In the genomic region with DNA sequence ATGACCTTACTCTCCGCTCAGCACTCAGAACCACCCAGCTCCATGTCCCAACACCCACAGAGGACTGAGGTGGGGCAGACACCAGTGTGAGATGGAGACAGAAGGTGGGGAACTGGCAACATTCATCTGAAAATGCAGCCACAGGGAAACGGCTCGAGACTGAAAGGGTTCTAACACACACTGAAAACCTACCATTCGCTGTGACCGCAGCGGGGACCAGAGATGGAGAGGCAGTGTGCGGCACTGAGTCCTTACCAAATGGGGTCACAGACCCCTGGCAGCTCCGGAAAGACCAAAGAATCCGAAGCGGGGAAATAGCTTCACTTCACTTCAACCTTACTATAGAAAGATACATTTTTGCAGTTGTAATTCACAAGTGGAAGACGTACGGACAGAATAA, we compare ENCODE assay signal across 17 cellular contexts. TPM values are rescaled to one million over a fixed set of nuclear protein-coding genes. Genes with fewer than 3 reads are reported as not detected.
DNase-seq lines count a peak whose midpoint lies in the region; ATAC-seq and TF ChIP-seq lines count a peak whose summit lies in the region.
"Had no signal": no experiment of that assay in that cellular context is flagged by ENCODE, and none has a peak within 500 bp of the region (broad histone marks: within the 10 kb centered on the region; RNA-seq: fewer than 3 reads in every experiment).

No MANE protein-coding gene starts in this region.

- peaks cover 30 to 96% (median 69%) of the 10 kb centered on the region in 9 donors for H3K4me1 ChIP-seq in heart right ventricle
- H3K4me1 ChIP-seq in gastroesophageal sphincter, result peaks cover 3 to 97% (median 60%) of the 10 kb centered on the region in 3 donors
- H3K4me1 ChIP-seq in prostate gland (replicated peaks), result no peaks in the 10 kb centered on the region
- H3K4me1 ChIP-seq in vagina, result peaks cover 55% of the 10 kb centered on the region

- DNase-seq in heart right ventricle (no peak), Right ventricle myocardium inferior (ENCODE audit: missing footprints) (no peak), prostate gland (ENCODE audit: low spot score) (no peak), vagina (ENCODE audit: extremely low spot score in 2 of 2) (no peak), NCI-H446 (lab: John Stamatoyannopoulos, UW) (no peak)
- DNase-seq in stimulated activated naive CD4-positive, alpha-beta T cell (lab: John Stamatoyannopoulos, UW), result no peak
- DNase-seq: activated CD4-positive, alpha-beta T cell treated with anti-CD3 and anti-CD28 coated beads, Interleukin-2, amount 50 U/mL, for 4 hours; CD8-positive, alpha-beta T cell; cortex of kidney; NCI-H1092 treated with DMSO at 0.1 percent for 48 hours; NCI-H2171 treated with DMSO at 0.1 percent for 48 hours; stimulated activated naive CD4-positive, alpha-beta T cell treated with Interleukin-2 at 50 U/mL for 16 hours had no signal

- H3K27me3 ChIP-seq in heart right ventricle (no peaks in the 10 kb centered on the region), gastroesophageal sphincter (no peaks in the 10 kb centered on the region), prostate gland (replicated peaks; ENCODE audit: insufficient read depth) (no peaks in the 10 kb centered on the region), vagina (no peaks in the 10 kb centered on the region)
- H3K27me3 ChIP-seq: neutrophil, SJSA1 had no signal

- H3K27ac ChIP-seq in heart right ventricle, result peak overlapping the region; percentile 63 to 95 (median 88)
- peak overlapping the region; percentile 92 to 99 (median 97) for H3K27ac ChIP-seq in gastroesophageal sphincter
- H3K27ac ChIP-seq in prostate gland, result peak overlapping the region; percentile 68 to 81
- peak overlapping the region; percentile 87 for H3K27ac ChIP-seq in vagina
- H3K27ac ChIP-seq: neutrophil had no signal

- H3K36me3 ChIP-seq in heart right ventricle (peaks cover 0 to 19% (median 0%) of the 10 kb centered on the region in 9 donors), gastroesophageal sphincter (peaks cover 0 to 3% of the 10 kb centered on the region in 2 donors), prostate gland (no peaks in the 10 kb centered on the region), vagina (no peaks in the 10 kb centered on the region)
- H3K36me3 ChIP-seq: neutrophil had no signal

- TF ChIP-seq EP300 in gastroesophageal sphincter (IDR thresholded peaks at IDR 0.05), result no peak

- intact Hi-C loops in heart right ventricle (cut with DNase I) (loop anchor here in 1 of 10 donors (5.0 kb wide), 1 partner anchor 51 kb away; no protein-coding TSS in a partner anchor), Right ventricle myocardium inferior (cut with DNase I) (no loop called here), prostate gland (cut with DNase I) (loop anchor here (5.0 kb wide), 1 partner anchor 166 kb away; the partner anchor contains the start of gene MARK3), vagina (cut with DNase I) (no loop called here)

- TF ChIP-seq CTCF in heart right ventricle (IDR thresholded peaks at IDR 0.05) (no peak), gastroesophageal sphincter (IDR thresholded peaks at IDR 0.05) (no peak), prostate gland (IDR thresholded peaks at IDR 0.05) (no peak), vagina (IDR thresholded peaks at IDR 0.05) (no peak)

- TF ChIP-seq POLR2A in gastroesophageal sphincter (IDR thresholded peaks at IDR 0.05) (no peak), prostate gland (IDR thresholded peaks at IDR 0.05) (no peak), vagina (IDR thresholded peaks at IDR 0.05) (no peak)

- H3K9me3 ChIP-seq in heart right ventricle (no peaks in the 10 kb centered on the region), gastroesophageal sphincter (no peaks in the 10 kb centered on the region), prostate gland (no peaks in the 10 kb centered on the region), vagina (no peaks in the 10 kb centered on the region)
- H3K9me3 ChIP-seq: neutrophil, SJSA1 had no signal

- peak in 1 of 8 donors; percentile 4 for ATAC-seq in heart right ventricle
- ATAC-seq in Right ventricle myocardium inferior, result no peak
- ATAC-seq in gastroesophageal sphincter, result no peak
- ATAC-seq in HG03469 (IDR thresholded peaks at IDR 0.05; ENCODE audit: unreplicated experiment), result no peak
- ATAC-seq: CD8-positive, alpha-beta T cell; K562 had no signal

- 89 to 93% methylated on average over 12 of the region's 12 CpGs for WGBS in heart right ventricle, 2 donors
- WGBS in gastroesophageal sphincter (ENCODE audit: low coverage in 1 of 2), 2 donors, result 77 to 88% methylated on average over 11 to 12 of the region's 12 CpGs
- 91% methylated on average over 12 of the region's 12 CpGs for WGBS in prostate gland

- peak overlapping the region in 1 of 10 donors; percentile 12 for H3K4me3 ChIP-seq in heart right ventricle
- no peak overlapping the region for H3K4me3 ChIP-seq in gastroesophageal sphincter
- no peak overlapping the region for H3K4me3 ChIP-seq in prostate gland
- no peak overlapping the region for H3K4me3 ChIP-seq in vagina
- H3K4me3 ChIP-seq: K562, SJSA1 had no signal

RNA-seq across cellular contexts. Expression of gene BAG5, which starts 9.6 kb away (rescaled TPM):
- 10 to 100 TPM; 14.0 to 19.7 (median 16.8) TPM for total RNA-seq in heart right ventricle
- 1 to 10 TPM; 5.0 to 9.9 TPM for polyA plus RNA-seq in heart right ventricle
- total RNA-seq in Right ventricle myocardium inferior, result 16.1 TPM
- total RNA-seq in gastroesophageal sphincter, result 10 to 100 TPM; 31.1 to 41.3 (median 38.5) TPM
- total RNA-seq in prostate gland, result 10 to 100 TPM; 31.2 to 33.3 TPM
- total RNA-seq in vagina, result 21.6 TPM

RNA-seq across cellular contexts. Expression of gene COA8, which starts 9.9 kb away (rescaled TPM):
- total RNA-seq in heart right ventricle (10 to 100 TPM; 33.3 to 53.9 (median 40.3) TPM), Right ventricle myocardium inferior (49.3 TPM), gastroesophageal sphincter (10 to 100 TPM; 25.8 to 41.4 (median 28.4) TPM), prostate gland (10 to 100 TPM; 24.3 to 24.9 TPM), vagina (17.2 TPM)
- polyA plus RNA-seq in heart right ventricle, result 100 to 1,000 TPM in 1 of 2 donors, 10 to 100 TPM in 1; 51.6 to 141 TPM

RNA-seq across cellular contexts. Expression of gene TRMT61A, which starts 23.8 kb away (rescaled TPM):
- total RNA-seq in heart right ventricle (1 to 10 TPM; 2.9 to 7.5 (median 3.8) TPM), Right ventricle myocardium inferior (5.6 TPM), gastroesophageal sphincter (10 to 100 TPM; 22.5 to 45.2 (median 30.9) TPM), prostate gland (10 to 100 TPM; 19.6 to 40.4 TPM), vagina (17.7 TPM)
- 10 to 100 TPM in 1 of 2 donors, 1 to 10 TPM in 1; 8.6 to 14.7 TPM for polyA plus RNA-seq in heart right ventricle

RNA-seq across cellular contexts. Expression of gene CKB, which starts 30.2 kb away (rescaled TPM):
- total RNA-seq in heart right ventricle (100 to 1,000 TPM; 273 to 896 (median 534) TPM), Right ventricle myocardium inferior (577 TPM), gastroesophageal sphincter (1,000 to 10,000 TPM in 2 of 4 donors, 100 to 1,000 TPM in 2; 453 to 1,624 (median 922) TPM), prostate gland (1,000 to 10,000 TPM; 1,199 to 1,838 TPM), vagina (179 TPM)
- polyA plus RNA-seq in heart right ventricle, result 1,000 to 10,000 TPM in 1 of 2 donors, 100 to 1,000 TPM in 1; 717 to 1,062 TPM
